In the genomic region with DNA sequence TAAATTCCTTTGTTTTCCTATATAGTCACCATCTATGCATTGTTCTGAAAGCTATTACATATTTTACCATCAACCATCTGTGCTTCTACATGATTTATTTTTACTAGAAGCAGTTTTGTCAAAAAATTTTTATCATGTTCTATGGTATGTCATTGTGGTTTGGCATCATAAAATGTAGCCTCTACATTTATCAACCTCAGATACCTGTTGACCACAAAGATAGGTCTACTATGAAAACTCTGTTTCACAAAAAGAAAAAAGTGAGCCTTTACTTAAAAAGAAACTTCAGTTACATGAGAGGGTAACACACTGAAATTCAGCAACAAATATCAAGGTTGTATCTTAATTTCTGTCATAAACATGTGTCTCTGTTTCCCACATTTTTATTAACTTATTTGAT, we compare ENCODE assay signal across 13 cellular contexts. TPM values are rescaled to one million over a fixed set of nuclear protein-coding genes. Genes with fewer than 3 reads are reported as not detected.
DNase-seq lines count a peak whose midpoint lies in the region; ATAC-seq and TF ChIP-seq lines count a peak whose summit lies in the region.
"Had no signal": no experiment of that assay in that cellular context is flagged by ENCODE, and none has a peak within 500 bp of the region (broad histone marks: within the 10 kb centered on the region; RNA-seq: fewer than 3 reads in every experiment).

No MANE protein-coding gene starts in this region.

- peaks cover 66% of the 10 kb centered on the region for H3K36me3 Mint-ChIP-seq in activated CD4-positive, alpha-beta T cell treated with anti-CD3 and anti-CD28 coated beads for 36 hours (ENCODE audit: low read depth)
- H3K36me3 Mint-ChIP-seq in stimulated activated naive B cell treated with anti-CD40 and anti-IgM and Interleukin-4, amounts not matched to agents 10 μg/mL and 1 μg/mL and 100 μg/mL, for 72 hours: peaks cover 48 to 61% of the 10 kb centered on the region in 2 donors

- CTCF ChIA-PET in activated CD4-positive, alpha-beta T cell treated with anti-CD3 and anti-CD28 coated beads for 36 hours (lab: Charles Lee): interaction anchor here (0.7 to 2.4 kb wide), 5 partner anchors 14 to 196 kb away, joined by 3 to 9 read pairs (median 4); no protein-coding TSS in a partner anchor
- CTCF ChIA-PET in HEK293T (lab: Yijun Ruan, JAX): no interaction called here

- H3K4me3 Mint-ChIP-seq in activated CD4-positive, alpha-beta T cell treated with anti-CD3 and anti-CD28 coated beads for 36 hours: peak overlapping the region; percentile 98
- peak overlapping the region; percentile 94 to 97 for H3K4me3 Mint-ChIP-seq in stimulated activated naive B cell treated with anti-CD40 and anti-IgM and Interleukin-4, amounts not matched to agents 10 μg/mL and 1 μg/mL and 100 μg/mL, for 72 hours

- peaks cover 46% of the 10 kb centered on the region for H3K4me1 Mint-ChIP-seq in activated CD4-positive, alpha-beta T cell treated with anti-CD3 and anti-CD28 coated beads for 36 hours
- peaks cover 34 to 54% of the 10 kb centered on the region in 2 donors for H3K4me1 Mint-ChIP-seq in stimulated activated naive B cell treated with anti-CD40 and anti-IgM and Interleukin-4, amounts not matched to agents 10 μg/mL and 1 μg/mL and 100 μg/mL, for 72 hours

- H3K27ac ChIP-seq in dorsolateral prefrontal cortex: peak overlapping the region in 34 of 59 donors; percentile 0 to 92 (median 40)
- H3K27ac ChIP-seq in upper lobe of left lung: no peak overlapping the region

- H3K4me1 ChIP-seq in upper lobe of left lung: peaks cover 6 to 24% (median 16%) of the 10 kb centered on the region in 4 donors

- POLR2A ChIA-PET in activated CD4-positive, alpha-beta T cell treated with anti-CD3 and anti-CD28 coated beads for 36 hours (lab: Charles Lee): no interaction called here
- POLR2A ChIA-PET in HEK293T (lab: Yijun Ruan, JAX): no interaction called here

- TF ChIP-seq CTCF in dorsolateral prefrontal cortex (IDR thresholded peaks at IDR 0.05 in 54 of 56, conservative IDR thresholded peaks at IDR 0.05 in 2 of 56; ENCODE audit: low read depth in 1 of 56, partially characterized antibody in 56 of 56) (no peak), upper lobe of left lung (IDR thresholded peaks at IDR 0.05) (no peak)

- no peaks in the 10 kb centered on the region for H3K27me3 ChIP-seq in dorsolateral prefrontal cortex
- peaks cover 0 to 5% (median 2%) of the 10 kb centered on the region in 4 donors for H3K27me3 ChIP-seq in upper lobe of left lung

- no peaks in the 10 kb centered on the region for H3K36me3 ChIP-seq in upper lobe of left lung

- no peak for TF ChIP-seq POLR2A in upper lobe of left lung (IDR thresholded peaks at IDR 0.05)

- no peak for ATAC-seq in activated CD4-positive, alpha-beta T cell treated with anti-CD3 and anti-CD28 coated beads for 36 hours
- ATAC-seq in stimulated activated naive B cell treated with anti-CD40 and anti-IgM and Interleukin-4, amounts not matched to agents 10 μg/mL and 1 μg/mL and 100 μg/mL, for 72 hours (replicated peaks): no peak
- no peak for ATAC-seq in upper lobe of left lung (ENCODE audit: low FRiP score in 2 of 2)
- ATAC-seq: esophagus mucosa had no signal

- DNase-seq in activated CD4-positive, alpha-beta T cell treated with anti-CD3 and anti-CD28 coated beads for 36 hours: no peak
- no peak for DNase-seq in activated CD4-positive, alpha-beta T cell treated with anti-CD3 and anti-CD28 coated beads, Interleukin-2, amount 50 U/mL, for 4 hours
- DNase-seq in OCI-M1 (lab: John Stamatoyannopoulos, UW) (peak; percentile 20), dorsolateral prefrontal cortex (no peak), upper lobe of left lung (no peak), iPS-NIHi7 (ENCODE audit: extremely low spot score) (no peak), HEK293T (ENCODE audit: extremely low spot score) (no peak)
- no peak for DNase-seq in stimulated activated naive B cell treated with anti-CD40 and anti-IgM and Interleukin-4, amounts not matched to agents 10 μg/mL and 1 μg/mL and 100 μg/mL, for 72 hours
- DNase-seq: activated CD4-positive, alpha-beta T cell treated with anti-CD3 and anti-CD28 coated beads, Interleukin-2, amount 50 U/mL, for 48 hours; NCI-H1105 treated with DMSO at 0.1 percent for 48 hours; NCI-H748 treated with DMSO at 0.1 percent for 48 hours; SW 1271 had no signal

- no peaks in the 10 kb centered on the region for H3K9me3 ChIP-seq in upper lobe of left lung

- no peak for TF ChIP-seq EP300 in upper lobe of left lung (IDR thresholded peaks at IDR 0.05)

- H3K27me3 Mint-ChIP-seq in activated CD4-positive, alpha-beta T cell treated with anti-CD3 and anti-CD28 coated beads for 36 hours: no peaks in the 10 kb centered on the region
- no peaks in the 10 kb centered on the region for H3K27me3 Mint-ChIP-seq in stimulated activated naive B cell treated with anti-CD40 and anti-IgM and Interleukin-4, amounts not matched to agents 10 μg/mL and 1 μg/mL and 100 μg/mL, for 72 hours

- intact Hi-C loops in activated CD4-positive, alpha-beta T cell treated with anti-CD3 and anti-CD28 coated beads for 36 hours (cut with DNase I, micrococcal nuclease): loop anchor here in 1 of 2 experiments (5.0 kb wide), 1 partner anchor 119 kb away; no protein-coding TSS in a partner anchor
- intact Hi-C loops in dorsolateral prefrontal cortex (cut with DNase I): loop anchor here in 1 of 2 donors (2.0 to 5.0 kb wide), 2 partner anchors 53 to 79 kb away; no protein-coding TSS in a partner anchor

- H3K4me3 ChIP-seq in dorsolateral prefrontal cortex (peak overlapping the region in 52 of 59 donors; percentile 1 to 94 (median 81)), upper lobe of left lung (no peak overlapping the region)

- H3K27ac Mint-ChIP-seq in activated CD4-positive, alpha-beta T cell treated with anti-CD3 and anti-CD28 coated beads for 36 hours: peak overlapping the region; percentile 81
- H3K27ac Mint-ChIP-seq in stimulated activated naive B cell treated with anti-CD40 and anti-IgM and Interleukin-4, amounts not matched to agents 10 μg/mL and 1 μg/mL and 100 μg/mL, for 72 hours: peak overlapping the region; percentile 87

- H3K9me3 Mint-ChIP-seq in activated CD4-positive, alpha-beta T cell treated with anti-CD3 and anti-CD28 coated beads for 36 hours (ENCODE audit: low read depth): no peaks in the 10 kb centered on the region
- H3K9me3 Mint-ChIP-seq in stimulated activated naive B cell treated with anti-CD40 and anti-IgM and Interleukin-4, amounts not matched to agents 10 μg/mL and 1 μg/mL and 100 μg/mL, for 72 hours: no peaks in the 10 kb centered on the region

TF ChIP-seq in HEK293T, 16 proteins besides CTCF, POLR2A, EP300 and RAD21:
- TF ChIP-seq BHLHE40 (IDR thresholded peaks at IDR 0.05; ENCODE audit: borderline replicate concordance): no peak
- TF ChIP-seq, protein P1, sequence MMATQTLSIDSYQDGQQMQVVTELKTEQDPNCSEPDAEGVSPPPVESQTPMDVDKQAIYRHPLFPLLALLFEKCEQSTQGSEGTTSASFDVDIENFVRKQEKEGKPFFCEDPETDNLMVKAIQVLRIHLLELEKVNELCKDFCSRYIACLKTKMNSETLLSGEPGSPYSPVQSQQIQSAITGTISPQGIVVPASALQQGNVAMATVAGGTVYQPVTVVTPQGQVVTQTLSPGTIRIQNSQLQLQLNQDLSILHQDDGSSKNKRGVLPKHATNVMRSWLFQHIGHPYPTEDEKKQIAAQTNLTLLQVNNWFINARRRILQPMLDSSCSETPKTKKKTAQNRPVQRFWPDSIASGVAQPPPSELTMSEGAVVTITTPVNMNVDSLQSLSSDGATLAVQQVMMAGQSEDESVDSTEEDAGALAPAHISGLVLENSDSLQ (IDR thresholded peaks at IDR 0.05): no peak
- TF ChIP-seq FOXK2 (IDR thresholded peaks at IDR 0.05): no peak
- no peak for TF ChIP-seq TARDBP (IDR thresholded peaks at IDR 0.05)
- TF ChIP-seq SUZ12 (IDR thresholded peaks at IDR 0.05): no peak
- no peak for TF ChIP-seq LEF1 (IDR thresholded peaks at IDR 0.05; ENCODE audit: borderline replicate concordance)
- TF ChIP-seq ELF4 (IDR thresholded peaks at IDR 0.05): no peak
- no peak for TF ChIP-seq ZNF384 (IDR thresholded peaks at IDR 0.05)
- no peak for TF ChIP-seq HDGF (IDR thresholded peaks at IDR 0.05; ENCODE audit: borderline replicate concordance)
- TF ChIP-seq L3MBTL2 (conservative IDR thresholded peaks at IDR 0.05): no peak
- TF ChIP-seq SP1 (IDR thresholded peaks at IDR 0.05): no peak
- no peak for TF ChIP-seq FOXA1 (IDR thresholded peaks at IDR 0.05)

RNA-seq across cellular contexts. Expression of a gene that starts 3.7 kb away (rescaled TPM):
- 10 to 100 TPM; 66.0 to 88.9 TPM for total RNA-seq in activated CD4-positive, alpha-beta T cell treated with anti-CD3 and anti-CD28 coated beads for 36 hours
- total RNA-seq in dorsolateral prefrontal cortex (10 to 100 TPM; 15.7 to 46.8 (median 25.1) TPM), upper lobe of left lung (10 to 100 TPM in 4 of 6 donors, 1 to 10 TPM in 2; 5.9 to 19.9 (median 11.4) TPM)

RNA-seq across cellular contexts. Expression of a gene that starts 51.1 kb away (rescaled TPM):
- 10 to 100 TPM; 72.6 to 78.6 TPM for total RNA-seq in activated CD4-positive, alpha-beta T cell treated with anti-CD3 and anti-CD28 coated beads for 36 hours
- total RNA-seq in dorsolateral prefrontal cortex: 100 to 1,000 TPM in 1 of 120 experiments, 10 to 100 TPM in 119; 43.2 to 111 (median 58.5) TPM
- 10 to 100 TPM; 26.2 to 68.8 (median 45.2) TPM for total RNA-seq in upper lobe of left lung

Comparison
In these comparisons a context has a peak if more than half of its experiments do, and no peak if none do; other contexts are left out.
1. H3K27ac ChIP-seq: peak in dorsolateral prefrontal cortex (34 of 59); none in upper lobe of left lung (0 of 4).
2. H3K4me3 ChIP-seq: peak in dorsolateral prefrontal cortex (52 of 59); none in upper lobe of left lung (0 of 4).